9 cellular contexts compared by ENCODE assay signal in genomic region chr15:101269479-101270223, GRCh38. TPM values are rescaled to one million over a fixed set of nuclear protein-coding genes. Genes with fewer than 3 reads are reported as not detected.
DNase-seq lines count a peak whose midpoint lies in the region; ATAC-seq and TF ChIP-seq lines count a peak whose summit lies in the region.
"Had no signal": no experiment of that assay in that cellular context is flagged by ENCODE, and none has a peak within 500 bp of the region (broad histone marks: within the 10 kb centered on the region; RNA-seq: fewer than 3 reads in every experiment).

No MANE protein-coding gene starts in this region.

- H3K9me3 Mint-ChIP-seq in Caco-2 (ENCODE audit: unreplicated experiment) (no peaks in the 10 kb centered on the region), HFFc6 (no peaks in the 10 kb centered on the region)

- H3K36me3 ChIP-seq in Caco-2 (ENCODE audit: control insufficient read depth, insufficient read depth, low read length) (peaks cover 6% of the 10 kb centered on the region), kidney epithelial cell (ENCODE audit: control insufficient read depth, insufficient read depth, low read length) (peaks cover 3% of the 10 kb centered on the region), transverse colon (peaks cover 3 to 43% (median 24%) of the 10 kb centered on the region in 4 donors)

- H3K27ac ChIP-seq in transverse colon, result no peak overlapping the region

- no TSS peak for BruUV-seq in Caco-2 (replicated peaks; lab: Mats Ljungman, UMichigan)

- H3K4me1 Mint-ChIP-seq in Caco-2 (ENCODE audit: low read depth, unreplicated experiment) (no peaks in the 10 kb centered on the region), HFFc6 (ENCODE audit: low read depth) (peaks cover 47% of the 10 kb centered on the region)

- intact Hi-C loops in Caco-2 (cut with micrococcal nuclease; ENCODE audit: unreplicated experiment), result no loop called here
- intact Hi-C loops in transverse colon (cut with DNase I; ENCODE audit: low total_unique reads), result no loop called here

- CTCF ChIA-PET in Caco-2 (lab: Charles Lee), result interaction anchor here (0.7 kb wide), 1 partner anchor 166 kb away, joined by 8 read pairs; no protein-coding TSS in a partner anchor

- H3K4me3 ChIP-seq in Caco-2 (ENCODE audit: low read depth, low read length) (no peak overlapping the region), astrocyte of the cerebellum (ENCODE audit: low read depth, low read length) (no peak overlapping the region), kidney epithelial cell (ENCODE audit: low read depth, low read length) (no peak overlapping the region), transverse colon (no peak overlapping the region)

- H3K27me3 Mint-ChIP-seq in Caco-2 (ENCODE audit: insufficient read depth, unreplicated experiment) (no peaks in the 10 kb centered on the region), HFFc6 (ENCODE audit: insufficient read depth) (peaks cover 3% of the 10 kb centered on the region)

- peak in 1 of 2 experiments; percentile 42 for TF ChIP-seq CTCF in Caco-2 (IDR thresholded peaks at IDR 0.05; ENCODE audit: insufficient read depth in 1 of 2, low read depth in 1 of 2, low read length in 1 of 2, severe bottlenecking in 1 of 2, unreplicated experiment in 1 of 2)
- TF ChIP-seq CTCF in HFFc6 (IDR thresholded peaks at IDR 0.05), result peak; percentile 67
- TF ChIP-seq CTCF in astrocyte of the cerebellum (IDR thresholded peaks at IDR 0.05; ENCODE audit: low read depth, low read length, missing control alignments), result peak; percentile 45
- TF ChIP-seq CTCF in kidney epithelial cell (IDR thresholded peaks at IDR 0.05; ENCODE audit: insufficient read depth, low read length, poor library complexity, severe bottlenecking), result peak; percentile 32
- peak in 1 of 5 experiments; percentile 19 for TF ChIP-seq CTCF in transverse colon (IDR thresholded peaks at IDR 0.05)

- ATAC-seq in GM21619 (IDR thresholded peaks at IDR 0.05; ENCODE audit: unreplicated experiment), result no peak

- POLR2A ChIA-PET in Caco-2 (lab: Charles Lee), result no interaction called here

- no peaks in the 10 kb centered on the region for H3K27me3 ChIP-seq in Caco-2 (replicated peaks; ENCODE audit: control insufficient read depth, insufficient read depth, low read length)
- no peaks in the 10 kb centered on the region for H3K27me3 ChIP-seq in kidney epithelial cell (ENCODE audit: control insufficient read depth, insufficient read depth, low read length)
- H3K27me3 ChIP-seq in transverse colon, result no peaks in the 10 kb centered on the region

- in situ Hi-C loops in astrocyte of the cerebellum (cut with HindIII; ENCODE audit: low sequenced_read_pairs), result no loop called here
- in situ Hi-C loops in transverse colon (cut with MboI; ENCODE audit: low pct_ligation_motif_present in 1 of 4, low pct_unique_long_range_greater_than_20kb in 1 of 4, low sequenced_read_pairs in 3 of 4), result loop anchor here (10.0 to 25.0 kb wide), 4 partner anchors 165 to 632 kb away; partner anchors contain the start of gene LRRK1 (in 4 of the 4)

- H3K4me3 Mint-ChIP-seq in Caco-2 (ENCODE audit: unreplicated experiment) (no peak overlapping the region), HFFc6 (no peak overlapping the region)

- H3K4me1 ChIP-seq in Caco-2 (no peaks in the 10 kb centered on the region), transverse colon (peaks cover 0 to 6% (median 0%) of the 10 kb centered on the region in 4 donors)

- peak in 1 of 2 experiments; percentile 40 for DNase-seq in Caco-2
- DNase-seq in HFFc6, result peak; percentile 39
- no peak for DNase-seq in astrocyte of the cerebellum (ENCODE audit: low read depth)
- no peak for DNase-seq in kidney epithelial cell (ENCODE audit: low read depth)
- DNase-seq in activated CD4-positive, alpha-beta T cell treated with anti-CD3 and anti-CD28 coated beads, Interleukin-2, amount 50 U/mL, for 4 hours, result no peak
- DNase-seq in transverse colon, result no peak
- no peak for DNase-seq in OCI-M2 (lab: John Stamatoyannopoulos, UW; ENCODE audit: unreplicated experiment)
- DNase-seq: NCI-H187 treated with DMSO at 0.1 percent for 48 hours had no signal

- WGBS in transverse colon (ENCODE audit: low coverage in 1 of 2), 2 donors, result 89 to 90% methylated on average over 4 to 16 of the region's 16 CpGs

- no peaks in the 10 kb centered on the region for H3K9me3 ChIP-seq in Caco-2
- no peaks in the 10 kb centered on the region for H3K9me3 ChIP-seq in transverse colon

- TF ChIP-seq EP300 in transverse colon (IDR thresholded peaks at IDR 0.05; ENCODE audit: low read depth), result no peak

- H3K36me3 Mint-ChIP-seq in Caco-2 (ENCODE audit: insufficient read depth, unreplicated experiment) (peaks cover 55% of the 10 kb centered on the region), HFFc6 (ENCODE audit: low read depth) (peaks cover 54% of the 10 kb centered on the region)

- TF ChIP-seq POLR2A in transverse colon (IDR thresholded peaks at IDR 0.05), result no peak

- H3K27ac Mint-ChIP-seq in Caco-2 (ENCODE audit: unreplicated experiment) (peak overlapping the region; percentile 30), HFFc6 (peak overlapping the region; percentile 36)

RNA-seq across cellular contexts. Expression of gene SELENOS, which starts 7.6 kb away (rescaled TPM):
- total RNA-seq in Caco-2 (2022), result 69.7 and 71.3 TPM in 2 replicates
- 10 to 100 TPM; 73.1 to 83.1 (median 80.0) TPM for total RNA-seq in HFFc6 (2021; fragmentation: NEBNext Ultra II Directional; extraction: Animal tissue kit (Norgen Biotek cat#: 25700))
- total RNA-seq in kidney epithelial cell, result 109 and 142 TPM in 2 replicates
- 100 to 1,000 TPM in 3 of 4 donors, 10 to 100 TPM in 1; 24.9 to 128 (median 120) TPM for total RNA-seq in transverse colon

RNA-seq across cellular contexts. Expression of gene CHSY1, which starts 17.8 kb away (rescaled TPM):
- total RNA-seq in Caco-2 (2022), result 17.5 and 18.7 TPM in 2 replicates
- 10 to 100 TPM; 29.2 to 44.2 (median 40.0) TPM for total RNA-seq in HFFc6 (2021; fragmentation: NEBNext Ultra II Directional; extraction: Animal tissue kit (Norgen Biotek cat#: 25700))
- 21.1 and 22.9 TPM in 2 replicates for total RNA-seq in kidney epithelial cell
- total RNA-seq in transverse colon, result 10 to 100 TPM in 2 of 4 donors, 1 to 10 TPM in 2; 4.0 to 33.7 (median 11.8) TPM

RNA-seq across cellular contexts. Expression of gene SNRPA1, which starts 25.4 kb away (rescaled TPM):
- 123 and 132 TPM in 2 replicates for total RNA-seq in Caco-2 (2022)
- total RNA-seq in HFFc6 (2021; fragmentation: NEBNext Ultra II Directional; extraction: Animal tissue kit (Norgen Biotek cat#: 25700)), result 10 to 100 TPM; 54.9 to 78.8 (median 64.5) TPM
- total RNA-seq in kidney epithelial cell, result 21.7 and 39.8 TPM in 2 replicates
- 10 to 100 TPM in 3 of 4 donors, 1 to 10 TPM in 1; 7.8 to 54.0 (median 25.8) TPM for total RNA-seq in transverse colon
